In genomic region chr12:89453579-89453978, GRCh38 we compare ENCODE assay signal across 11 cellular contexts.
DNase-seq lines count a peak whose midpoint lies in the region; ATAC-seq, FAIRE-seq and TF ChIP-seq lines count a peak whose summit lies in the region.
"Had no signal": no experiment of that assay in that cellular context is flagged by ENCODE, and none has a peak within 500 bp of the region (broad histone marks: within the 10 kb centered on the region; RNA-seq: fewer than 3 reads in every experiment).

No MANE protein-coding gene starts in this region.

- H3K36me3 Mint-ChIP-seq in Caco-2 (ENCODE audit: insufficient read depth, unreplicated experiment) = peaks cover 6% of the 10 kb centered on the region

- BruUV-seq in Caco-2 (replicated peaks; lab: Mats Ljungman, UMichigan) = no TSS peak

- no peaks in the 10 kb centered on the region for H3K27me3 Mint-ChIP-seq in Caco-2 (ENCODE audit: insufficient read depth, unreplicated experiment)

- H3K36me3 ChIP-seq in mucosa of stomach (ENCODE audit: control insufficient read depth, insufficient read depth, low read length) = no peaks in the 10 kb centered on the region
- no peaks in the 10 kb centered on the region; the same call in 1 of the 2 replicates for H3K36me3 ChIP-seq in Caco-2 (ENCODE audit: control insufficient read depth, insufficient read depth, low read length)

- ATAC-seq in A549 = peak in 1 of 2 experiments; percentile 52; a peak in 4 of 6 replicates
- ATAC-seq in HG03025 (IDR thresholded peaks at IDR 0.05; ENCODE audit: low FRiP score, unreplicated experiment) = no peak

- no peak for TF ChIP-seq EP300 in A549 (IDR thresholded peaks at IDR 0.05)

- H3K9me3 ChIP-seq in A549 (no peaks in the 10 kb centered on the region), mucosa of stomach (ENCODE audit: control insufficient read depth, low read length) (no peaks in the 10 kb centered on the region), Caco-2 (no peaks in the 10 kb centered on the region)

- peaks cover 30% of the 10 kb centered on the region for H3K4me1 Mint-ChIP-seq in Caco-2 (ENCODE audit: low read depth, unreplicated experiment)

- no peaks in the 10 kb centered on the region for H3K9me3 Mint-ChIP-seq in Caco-2 (ENCODE audit: unreplicated experiment)

- peak; percentile 32 for FAIRE-seq in A549 (lab: Jason Lieb, UNC)
- FAIRE-seq: RCC 7860 had no signal

- H3K4me3 ChIP-seq in A549 (no peak overlapping the region), mucosa of stomach (ENCODE audit: low read length) (no peak overlapping the region), Caco-2 (ENCODE audit: low read depth, low read length) (no peak overlapping the region)

- H3K9ac ChIP-seq in mucosa of stomach (ENCODE audit: low read length) = peak overlapping the region; percentile 51
- H3K9ac ChIP-seq: KMS-11 had no signal

- 71% methylated on average over 2 of the region's 2 CpGs for WGBS in A549 (ENCODE audit: missing lambda C conversion rate)

- TF ChIP-seq POLR2A in A549 (IDR thresholded peaks at IDR 0.05; ENCODE audit: low read length) (no peak), erythroblast (IDR thresholded peaks at IDR 0.05; ENCODE audit: low read length) (no peak)

- POLR2A ChIA-PET in A549 (lab: Yijun Ruan, JAX) (no interaction called here), Caco-2 (lab: Charles Lee) (no interaction called here)

- peak in 1 of 2 experiments; percentile 35 for DNase-seq in A549 (ENCODE audit: low read depth in 1 of 2, low spot score in 1 of 2)
- DNase-seq in MV-4-11 (lab: John Stamatoyannopoulos, UW) = peak; percentile 14
- peak; percentile 86 for DNase-seq in fibroblast of gingiva (ENCODE audit: low read depth)
- no peak for DNase-seq in erythroblast (lab: John Stamatoyannopoulos, UW)
- DNase-seq in Caco-2 = no peak
- no peak for DNase-seq in activated gamma-delta T cell (lab: John Stamatoyannopoulos, UW)
- DNase-seq: effector memory CD4-positive, alpha-beta T cell had no signal

- TF ChIP-seq RAD21 in A549 (conservative IDR thresholded peaks at IDR 0.05 in 1 of 2, IDR thresholded peaks at IDR 0.05 in 1 of 2) = no peak

- CTCF ChIA-PET in A549 (lab: Yijun Ruan, JAX) = interaction anchor here (1.3 to 1.6 kb wide), 2 partner anchors 401 to 436 kb away, joined by 4 to 5 read pairs; no protein-coding TSS in a partner anchor
- CTCF ChIA-PET in Caco-2 (lab: Charles Lee) = no interaction called here

- H3K4me2 ChIP-seq in A549 = no peak overlapping the region
- H3K4me2 ChIP-seq: KMS-11 had no signal

- intact Hi-C loops in Caco-2 (cut with micrococcal nuclease; ENCODE audit: unreplicated experiment) = no loop called here

- H3K4me1 ChIP-seq in A549 (peaks cover 15% of the 10 kb centered on the region; the same call in 2 of the 3 replicates), mucosa of stomach (ENCODE audit: control insufficient read depth, insufficient read depth, low read length) (peaks cover 10% of the 10 kb centered on the region), Caco-2 (peaks cover 48% of the 10 kb centered on the region)

- no peak overlapping the region for H3K27ac ChIP-seq in A549
- H3K27ac ChIP-seq: KMS-11 had no signal

- TF ChIP-seq CTCF in A549 (IDR thresholded peaks at IDR 0.05) = no peak
- no peak for TF ChIP-seq CTCF in Caco-2 (IDR thresholded peaks at IDR 0.05; ENCODE audit: insufficient read depth in 1 of 2, low read depth in 1 of 2, low read length in 1 of 2, severe bottlenecking in 1 of 2, unreplicated experiment in 1 of 2)

- H3K4me3 Mint-ChIP-seq in Caco-2 (ENCODE audit: unreplicated experiment) = no peak overlapping the region

- no peak overlapping the region for H3K27ac Mint-ChIP-seq in Caco-2 (ENCODE audit: unreplicated experiment)

- H3K27me3 ChIP-seq in mucosa of stomach (ENCODE audit: control insufficient read depth, insufficient read depth, low read length) (no peaks in the 10 kb centered on the region), Caco-2 (replicated peaks; ENCODE audit: control insufficient read depth, insufficient read depth, low read length) (no peaks in the 10 kb centered on the region)

TF ChIP-seq in A549, 52 proteins besides CTCF, POLR2A, EP300 and RAD21:
- TF ChIP-seq ZFP36 (IDR thresholded peaks at IDR 0.05; ENCODE audit: borderline replicate concordance, partially characterized antibody) = no peak
- no peak for TF ChIP-seq KDM5A (IDR thresholded peaks at IDR 0.05)
- TF ChIP-seq JUNB (IDR thresholded peaks at IDR 0.05) = no peak
- no peak for TF ChIP-seq CHD2 (IDR thresholded peaks at IDR 0.05; ENCODE audit: low read length, partially characterized antibody)
- TF ChIP-seq BCL3 (IDR thresholded peaks at IDR 0.05) = no peak
- no peak for TF ChIP-seq SREBF2 (IDR thresholded peaks at IDR 0.05)
- TF ChIP-seq PBX3 (IDR thresholded peaks at IDR 0.05) = no peak
- TF ChIP-seq HOXB13 (CRISPR knock-in tag; IDR thresholded peaks at IDR 0.05; ENCODE audit: low read depth) = no peak
- no peak for TF ChIP-seq HOXB5 (CRISPR knock-in tag; IDR thresholded peaks at IDR 0.05)
- TF ChIP-seq, protein P1, sequence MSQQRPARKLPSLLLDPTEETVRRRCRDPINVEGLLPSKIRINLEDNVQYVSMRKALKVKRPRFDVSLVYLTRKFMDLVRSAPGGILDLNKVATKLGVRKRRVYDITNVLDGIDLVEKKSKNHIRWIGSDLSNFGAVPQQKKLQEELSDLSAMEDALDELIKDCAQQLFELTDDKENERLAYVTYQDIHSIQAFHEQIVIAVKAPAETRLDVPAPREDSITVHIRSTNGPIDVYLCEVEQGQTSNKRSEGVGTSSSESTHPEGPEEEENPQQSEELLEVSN (IDR thresholded peaks at IDR 0.05; ENCODE audit: borderline replicate concordance, low read depth) = no peak
- TF ChIP-seq NFE2L2 (conservative IDR thresholded peaks at IDR 0.05; ENCODE audit: low read length) = no peak
- TF ChIP-seq JUN (IDR thresholded peaks at IDR 0.05) = no peak
- TF ChIP-seq ZNF302 (CRISPR knock-in tag; IDR thresholded peaks at IDR 0.05) = no peak
- no peak for TF ChIP-seq TP53 (CRISPR knock-in tag; IDR thresholded peaks at IDR 0.05)

Comparison
In these comparisons a context has a peak if more than half of its experiments do, and no peak if none do; other contexts are left out.
1. DNase-seq: peak in MV-4-11 (single experiment) and fibroblast of gingiva (single experiment); none in erythroblast (0 of 2), Caco-2 (0 of 2) and activated gamma-delta T cell (single experiment).